Comparison of ENCODE assay signal across 19 cellular contexts in the genomic region with DNA sequence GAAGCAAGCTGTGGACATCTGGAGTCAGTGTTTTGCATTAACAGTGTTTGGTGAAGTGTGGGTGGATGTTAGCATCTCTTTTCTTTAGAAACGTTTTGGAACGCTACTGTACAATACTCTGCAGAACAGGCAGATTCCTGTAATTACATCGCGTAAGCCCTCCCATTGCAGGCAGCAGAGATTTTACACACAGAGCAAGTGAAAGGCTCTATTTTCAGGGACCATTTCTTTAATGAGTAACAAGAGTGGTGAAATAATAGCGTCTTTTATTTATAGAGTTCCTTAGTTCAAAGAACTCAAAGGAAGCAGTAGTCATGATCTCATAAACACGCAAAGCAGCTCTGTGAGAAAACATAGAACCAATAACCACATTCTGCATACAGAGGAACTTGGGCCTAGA.
DNase-seq lines count a peak whose midpoint lies in the region; ATAC-seq and TF ChIP-seq lines count a peak whose summit lies in the region.
"Had no signal": no experiment of that assay in that cellular context is flagged by ENCODE, and none has a peak within 500 bp of the region (broad histone marks: within the 10 kb centered on the region; RNA-seq: fewer than 3 reads in every experiment).

No MANE protein-coding gene starts in this region.

- H3K79me1 ChIP-seq in mesenchymal stem cell (replicated peaks; ENCODE audit: low read length, poor library complexity, severe bottlenecking): no peaks in the 10 kb centered on the region

- H3K36me3 ChIP-seq in left ventricle myocardium inferior (no peaks in the 10 kb centered on the region), mesenchymal stem cell (ENCODE audit: control insufficient read depth in 1 of 2, insufficient read depth in 2 of 2, low read depth in 1 of 2, low read length in 2 of 2) (no peaks in the 10 kb centered on the region)
- H3K36me3 ChIP-seq: prostate gland, upper lobe of right lung had no signal

- H3K36me3 Mint-ChIP-seq in stimulated activated naive B cell treated with anti-CD40 and anti-IgM and Interleukin-4, amounts not matched to agents 10 μg/mL and 1 μg/mL and 100 μg/mL, for 72 hours: no peaks in the 10 kb centered on the region

- no peaks in the 10 kb centered on the region for H3K27me3 ChIP-seq in left ventricle myocardium inferior (ENCODE audit: low read depth)
- H3K27me3 ChIP-seq in mesenchymal stem cell (ENCODE audit: control insufficient read depth in 1 of 2, insufficient read depth in 1 of 2, low read length in 2 of 2): no peaks in the 10 kb centered on the region
- H3K27me3 ChIP-seq: foreskin keratinocyte, upper lobe of right lung had no signal

- intact Hi-C loops in left ventricle myocardium superior (cut with micrococcal nuclease) (no loop called here), left ventricle myocardium inferior (cut with micrococcal nuclease) (no loop called here)

- no peak overlapping the region for H2AFZ ChIP-seq in mesenchymal stem cell (ENCODE audit: low read depth, low read length)

- no peak overlapping the region for H3K4me3 ChIP-seq in left ventricle myocardium inferior
- H3K4me3 ChIP-seq in cardiac fibroblast (replicated peaks in 1 of 2; ENCODE audit: low read depth in 2 of 2, low read length in 2 of 2): no peak overlapping the region
- H3K4me3 ChIP-seq in mesenchymal stem cell (ENCODE audit: insufficient read depth in 1 of 2, low read depth in 1 of 2, low read length in 2 of 2): no peak overlapping the region
- H3K4me3 ChIP-seq: lung, prostate gland, upper lobe of right lung had no signal

- H4K8ac ChIP-seq in mesenchymal stem cell (ENCODE audit: low read length): no peak overlapping the region

- no peak overlapping the region for H3K4me2 ChIP-seq in mesenchymal stem cell (ENCODE audit: low read length, poor library complexity, severe bottlenecking)

- no peak overlapping the region for H2AK5ac ChIP-seq in mesenchymal stem cell (ENCODE audit: low read length, severe bottlenecking)

- H3K9ac ChIP-seq in mesenchymal stem cell (ENCODE audit: low read length): no peak overlapping the region

- no peak overlapping the region for H2BK120ac ChIP-seq in mesenchymal stem cell (ENCODE audit: low read depth, low read length)

- no peak overlapping the region for H3K4me3 Mint-ChIP-seq in stimulated activated naive B cell treated with anti-CD40 and anti-IgM and Interleukin-4, amounts not matched to agents 10 μg/mL and 1 μg/mL and 100 μg/mL, for 72 hours
- H3K4me3 Mint-ChIP-seq: T-helper 2 cell treated with Interferon-gamma antibody and Interleukin-4, amounts not matched to agents 5 μg/mL and 100 μg/mL, for 36 hours had no signal

- H3K4me1 ChIP-seq in left ventricle myocardium inferior: no peaks in the 10 kb centered on the region
- peaks cover 2% of the 10 kb centered on the region for H3K4me1 ChIP-seq in mesenchymal stem cell (ENCODE audit: control insufficient read depth, insufficient read depth, low read depth, low read length)
- H3K4me1 ChIP-seq: foreskin keratinocyte, prostate gland, upper lobe of right lung had no signal

- H3K27ac Mint-ChIP-seq in stimulated activated naive B cell treated with anti-CD40 and anti-IgM and Interleukin-4, amounts not matched to agents 10 μg/mL and 1 μg/mL and 100 μg/mL, for 72 hours: no peak overlapping the region
- H3K27ac Mint-ChIP-seq: T-helper 2 cell treated with Interferon-gamma antibody and Interleukin-4, amounts not matched to agents 5 μg/mL and 100 μg/mL, for 36 hours had no signal

- no peak for TF ChIP-seq CTCF in left ventricle myocardium inferior (IDR thresholded peaks at IDR 0.05; ENCODE audit: borderline replicate concordance)
- no peak for TF ChIP-seq CTCF in cardiac fibroblast (IDR thresholded peaks at IDR 0.05; ENCODE audit: low read depth, low read length)

- H3K27ac ChIP-seq in left ventricle myocardium inferior (replicated peaks) (no peak overlapping the region), mesenchymal stem cell (ENCODE audit: low read length, poor library complexity, severe bottlenecking) (peak overlapping the region; percentile 36)
- H3K27ac ChIP-seq: foreskin keratinocyte, prostate gland, upper lobe of right lung had no signal

- no peak overlapping the region for H3K23ac ChIP-seq in mesenchymal stem cell (ENCODE audit: low read length in 2 of 2)

- peaks cover 0 to 5% of the 10 kb centered on the region in 2 donors for H3K9me3 Mint-ChIP-seq in stimulated activated naive B cell treated with anti-CD40 and anti-IgM and Interleukin-4, amounts not matched to agents 10 μg/mL and 1 μg/mL and 100 μg/mL, for 72 hours

- ATAC-seq in left ventricle myocardium superior (peak; percentile 54), HG02642 (IDR thresholded peaks at IDR 0.05; ENCODE audit: poor library complexity, unreplicated experiment) (no peak)
- ATAC-seq in stimulated activated naive B cell treated with anti-CD40 and anti-IgM and Interleukin-4, amounts not matched to agents 10 μg/mL and 1 μg/mL and 100 μg/mL, for 72 hours (replicated peaks): no peak
- ATAC-seq: foreskin keratinocyte, upper lobe of right lung had no signal

- no peak overlapping the region for H3K14ac ChIP-seq in mesenchymal stem cell (ENCODE audit: low read length in 2 of 2)

- H3K18ac ChIP-seq in mesenchymal stem cell (ENCODE audit: low read depth in 1 of 2, low read length in 2 of 2): no peak overlapping the region

- WGBS in mesenchymal stem cell: 61% methylated on average over 4 of the region's 6 CpGs

- no peaks in the 10 kb centered on the region for H3K27me3 Mint-ChIP-seq in stimulated activated naive B cell treated with anti-CD40 and anti-IgM and Interleukin-4, amounts not matched to agents 10 μg/mL and 1 μg/mL and 100 μg/mL, for 72 hours

- H2BK12ac ChIP-seq in mesenchymal stem cell (ENCODE audit: low read length in 2 of 2): no peak overlapping the region

- H2BK5ac ChIP-seq in mesenchymal stem cell (ENCODE audit: low read depth, low read length, poor library complexity, severe bottlenecking): no peak overlapping the region

- no peaks in the 10 kb centered on the region for H3K9me3 ChIP-seq in left ventricle myocardium inferior (replicated peaks)
- no peaks in the 10 kb centered on the region for H3K9me3 ChIP-seq in mesenchymal stem cell (ENCODE audit: control insufficient read depth, low read length)
- H3K9me3 ChIP-seq: prostate gland, upper lobe of right lung had no signal

- no peak overlapping the region for H4K91ac ChIP-seq in mesenchymal stem cell (ENCODE audit: low read length)

- H3K4me1 Mint-ChIP-seq in stimulated activated naive B cell treated with anti-CD40 and anti-IgM and Interleukin-4, amounts not matched to agents 10 μg/mL and 1 μg/mL and 100 μg/mL, for 72 hours: no peaks in the 10 kb centered on the region

- H3K4ac ChIP-seq in mesenchymal stem cell (ENCODE audit: low read depth in 1 of 2, low read length in 2 of 2): no peak overlapping the region

- H2BK15ac ChIP-seq in mesenchymal stem cell (ENCODE audit: low read depth, poor library complexity, severe bottlenecking): no peak overlapping the region

- no peak for DNase-seq in left ventricle myocardium superior
- DNase-seq in left ventricle myocardium inferior: no peak
- peak; percentile 55 to 71 for DNase-seq in cardiac fibroblast (ENCODE audit: low read depth in 2 of 2)
- peak; percentile 32 for DNase-seq in mesenchymal stem cell
- no peak for DNase-seq in stimulated activated naive B cell treated with anti-CD40 and anti-IgM and Interleukin-4, amounts not matched to agents 10 μg/mL and 1 μg/mL and 100 μg/mL, for 72 hours
- no peak for DNase-seq in T-helper 1 cell
- DNase-seq in NCI-H1417 (lab: John Stamatoyannopoulos, UW): no peak
- DNase-seq: activated CD4-positive, CD25-positive, alpha-beta regulatory T cell treated with anti-CD3 and anti-CD28 coated beads, Interleukin-2, amount 50 U/mL, for 72 hours; activated effector memory CD4-positive, alpha-beta T cell treated with Interleukin-2 at 50 U/mL for 16 hours; amniotic stem cell; foreskin keratinocyte; NCI-H2081; NCI-H526; stimulated activated naive CD4-positive, alpha-beta T cell treated with Interleukin-2 at 50 U/mL for 16 hours; upper lobe of right lung had no signal

Comparison
In these comparisons a context has a peak if more than half of its experiments do, and no peak if none do; other contexts are left out.
1. DNase-seq: peak in cardiac fibroblast (2 of 2) and mesenchymal stem cell (single experiment); none in left ventricle myocardium superior (single experiment), left ventricle myocardium inferior (single experiment), stimulated activated naive B cell treated with anti-CD40 and anti-IgM and Interleukin-4, amounts not matched to agents 10 μg/mL and 1 μg/mL and 100 μg/mL, for 72 hours (single experiment), T-helper 1 cell (0 of 5) and NCI-H1417 (0 of 3).